14 cellular contexts compared by ENCODE assay signal in genomic region chr2:59888706-59889105, GRCh38.
"Had no signal": no experiment of that assay in that cellular context is flagged by ENCODE, and none has a peak within 500 bp of the region (broad histone marks: within the 10 kb centered on the region; RNA-seq: fewer than 3 reads in every experiment).

No MANE protein-coding gene starts in this region.

- H3K4me2 ChIP-seq: neural progenitor cell had no signal

- H3K27me3 ChIP-seq: foreskin keratinocyte, neural progenitor cell, stomach, testis, vagina had no signal

- H3K4me1 ChIP-seq: foreskin keratinocyte, lower lobe of right lung, stomach, testis, vagina had no signal

- DNase-seq: effector memory CD4-positive, alpha-beta T cell; foreskin keratinocyte; kidney; lower lobe of right lung; stomach; testis; trophoblast cell had no signal

- H3K9me3 Mint-ChIP-seq: activated naive CD4-positive, alpha-beta T cell treated with anti-CD3 and anti-CD28 coated beads, Interleukin-2, amount 50 U/mL, for 24 hours; naive B cell; neural progenitor cell had no signal

- H3K4me3 Mint-ChIP-seq: neural progenitor cell; stimulated activated effector memory CD8-positive, alpha-beta T cell treated with anti-CD3 and anti-CD28 coated beads, Interleukin-12 subunit alpha, Interleukin-12 subunit beta, amount 100 ng/mL, for 72 hours had no signal

- H3K4me1 Mint-ChIP-seq: stimulated activated effector memory CD8-positive, alpha-beta T cell treated with anti-CD3 and anti-CD28 coated beads, Interleukin-12 subunit alpha, Interleukin-12 subunit beta, amount 100 ng/mL, for 72 hours had no signal

- H3K27ac ChIP-seq: foreskin keratinocyte, lower lobe of right lung, neural progenitor cell, stomach, testis, vagina had no signal

- H3K36me3 Mint-ChIP-seq: activated naive CD4-positive, alpha-beta T cell treated with anti-CD3 and anti-CD28 coated beads, Interleukin-2, amount 50 U/mL, for 24 hours; naive B cell; neural progenitor cell; stimulated activated effector memory CD8-positive, alpha-beta T cell treated with anti-CD3 and anti-CD28 coated beads, Interleukin-12 subunit alpha, Interleukin-12 subunit beta, amount 100 ng/mL, for 72 hours had no signal

- H3K9me3 ChIP-seq: lower lobe of right lung, stomach, testis, vagina had no signal

- H3K36me3 ChIP-seq: lower lobe of right lung, neural progenitor cell, stomach, vagina had no signal

- H3K27me3 Mint-ChIP-seq: activated naive CD4-positive, alpha-beta T cell treated with anti-CD3 and anti-CD28 coated beads, Interleukin-2, amount 50 U/mL, for 24 hours; naive B cell had no signal

- H3K4me3 ChIP-seq: lower lobe of right lung, neural progenitor cell, stomach, testis, vagina had no signal

- H3K27ac Mint-ChIP-seq: activated T-cell treated with anti-CD3 and anti-CD28 coated beads, Interleukin-2, amount 50 U/mL, for 72 hours; stimulated activated effector memory CD8-positive, alpha-beta T cell treated with anti-CD3 and anti-CD28 coated beads, Interleukin-12 subunit alpha, Interleukin-12 subunit beta, amount 100 ng/mL, for 72 hours had no signal

- ATAC-seq: foreskin keratinocyte, lower lobe of right lung, sciatic nerve had no signal
